ENCODE assay signal across 12 cellular contexts in the genomic region with DNA sequence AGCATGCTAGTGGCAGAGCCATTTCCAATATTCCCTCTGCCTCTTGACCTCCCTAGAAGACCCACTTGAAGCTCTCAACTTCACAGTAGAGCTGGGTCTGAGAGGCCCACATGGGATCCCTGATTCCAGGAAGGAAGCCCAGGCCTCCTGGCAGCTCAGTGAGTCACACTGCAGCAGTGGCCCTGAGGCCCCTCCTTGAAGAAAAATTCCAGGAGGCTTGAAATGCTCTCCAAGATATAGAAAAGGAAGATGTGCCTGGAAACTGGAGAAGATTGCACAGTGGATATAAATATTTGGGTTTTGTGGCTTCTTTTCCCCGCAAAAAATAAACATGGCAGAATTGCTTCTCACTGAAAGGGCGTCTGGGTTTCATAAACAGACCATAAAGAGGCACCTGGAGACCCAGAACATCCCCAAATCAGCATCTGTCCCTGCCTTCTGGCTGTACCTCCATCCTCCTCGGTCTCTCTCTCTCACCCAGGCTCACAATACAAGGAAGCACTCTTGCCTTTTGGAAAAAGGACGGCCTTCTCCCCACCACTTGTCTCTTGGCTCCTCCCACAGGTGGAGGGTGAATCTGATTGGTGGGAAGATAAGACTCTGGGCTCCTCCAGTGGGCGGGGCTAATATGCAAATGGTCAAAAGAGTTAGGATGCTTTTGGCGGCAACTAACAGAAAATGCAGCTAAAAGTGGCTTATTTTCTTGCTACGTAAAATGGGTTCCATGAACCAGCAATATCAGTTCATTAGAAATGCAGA.
DNase-seq lines count a peak whose midpoint lies in the region; TF ChIP-seq lines count a peak whose summit lies in the region.
"Had no signal": no experiment of that assay in that cellular context is flagged by ENCODE, and none has a peak within 500 bp of the region (broad histone marks: within the 10 kb centered on the region; RNA-seq: fewer than 3 reads in every experiment).

No MANE protein-coding gene starts in this region.

- H2AFZ ChIP-seq in PC-9 = peak overlapping the region; percentile 59; the same call in 1 of the 2 replicates

- peak; percentile 72 for DNase-seq in A172 (ENCODE audit: low spot score)
- DNase-seq in GM04504 (ENCODE audit: low read depth) = peak; percentile 46
- DNase-seq in PC-9 = peak; percentile 81 to 89
- DNase-seq in fibroblast of villous mesenchyme (ENCODE audit: low read depth) = peak; percentile 92
- DNase-seq in NCI-H1694 (lab: John Stamatoyannopoulos, UW) = no peak
- DNase-seq in Ammon's horn (ENCODE audit: low spot score) = no peak
- DNase-seq in NCI-H146 (lab: John Stamatoyannopoulos, UW) = no peak
- no peak for DNase-seq in LoVo (ENCODE audit: low spot score)
- DNase-seq: activated T-cell treated with anti-CD3 and anti-CD28 coated beads, Interleukin-2, amount 50 U/mL, for 4 hours; C1 segment of cervical spinal cord; NCI-H524 treated with DMSO at 0.1 percent for 48 hours; SHP77 treated with DMSO at 0.1 percent for 48 hours had no signal

- TF ChIP-seq CTCF in PC-9 (conservative IDR thresholded peaks at IDR 0.05) (no peak), fibroblast of villous mesenchyme (IDR thresholded peaks at IDR 0.05; ENCODE audit: insufficient read depth, low read depth, low read length) (no peak)

- BruUV-seq in PC-9 (replicated peaks; lab: Mats Ljungman, UMichigan) = TSS peak; percentile 53

- intact Hi-C loops in PC-9 (cut with micrococcal nuclease; ENCODE audit: unreplicated experiment) = loop anchor here (1.0 to 2.0 kb wide), 3 partner anchors 27 to 195 kb away; no protein-coding TSS in a partner anchor

- H3K9me3 ChIP-seq in PC-9 (ENCODE audit: insufficient read depth, low read depth) = peaks cover 10% of the 10 kb centered on the region; the same call in 1 of the 2 replicates

- no peaks in the 10 kb centered on the region for H3K36me3 ChIP-seq in PC-9 (ENCODE audit: low read depth)

- peaks cover 63% of the 10 kb centered on the region for H3F3A ChIP-seq in PC-9 (ENCODE audit: insufficient read depth, low read depth)

- no peaks in the 10 kb centered on the region for H4K20me1 ChIP-seq in PC-9 (ENCODE audit: insufficient read depth)

- POLR2A ChIA-PET in PC-9 (lab: Charles Lee; ENCODE audit: unreplicated experiment) = interaction anchor here (0.5 to 1.9 kb wide), 9 partner anchors 18 to 360 kb away, joined by 3 to 15 read pairs (median 4); no protein-coding TSS in a partner anchor

- no peaks in the 10 kb centered on the region for H3K27me3 ChIP-seq in PC-9 (ENCODE audit: insufficient read depth, low read depth)

- CTCF ChIA-PET in PC-9 (lab: Charles Lee) = interaction anchor here (0.8 to 1.6 kb wide), 6 partner anchors 26 to 635 kb away, joined by 3 to 8 read pairs (median 4); no protein-coding TSS in a partner anchor

- H3K4me2 ChIP-seq in PC-9 = peak overlapping the region; percentile 59

- H3K27ac ChIP-seq in PC-9 = peak overlapping the region; percentile 98

- H3K4me3 ChIP-seq in PC-9 (peak overlapping the region; percentile 16; the same call in 1 of the 2 replicates), fibroblast of villous mesenchyme (ENCODE audit: low read depth, low read length) (no peak overlapping the region)

- peaks cover 80% of the 10 kb centered on the region for H3K4me1 ChIP-seq in PC-9 (replicated peaks; ENCODE audit: insufficient read depth)

- H3K79me2 ChIP-seq in PC-9 (ENCODE audit: low read depth) = no peaks in the 10 kb centered on the region

- no peaks in the 10 kb centered on the region for H3K9me2 ChIP-seq in PC-9 (ENCODE audit: insufficient read depth)

Comparison
In these comparisons a context has a peak if more than half of its experiments do, and no peak if none do; other contexts are left out.
1. DNase-seq: peak in A172 (single experiment), GM04504 (single experiment), PC-9 (2 of 2) and fibroblast of villous mesenchyme (single experiment); none in NCI-H1694 (single experiment), Ammon's horn (single experiment), NCI-H146 (single experiment) and LoVo (single experiment).